Comparison of ENCODE assay signal across 2 cellular contexts in genomic region chr1:12508849-12509248, GRCh38.
TF ChIP-seq lines count a peak whose summit lies in the region.

No MANE protein-coding gene starts in this region.

TF ChIP-seq in WTC11, 78 proteins besides CTCF, POLR2A, EP300 and RAD21 (continued from another document):
- TF ChIP-seq ATF2 (CRISPR knock-in tag; IDR thresholded peaks at IDR 0.05; ENCODE audit: borderline replicate concordance, low read depth) (no peak), EMX1 (CRISPR knock-in tag; IDR thresholded peaks at IDR 0.05) (no peak)
- TF ChIP-seq, protein P1, sequence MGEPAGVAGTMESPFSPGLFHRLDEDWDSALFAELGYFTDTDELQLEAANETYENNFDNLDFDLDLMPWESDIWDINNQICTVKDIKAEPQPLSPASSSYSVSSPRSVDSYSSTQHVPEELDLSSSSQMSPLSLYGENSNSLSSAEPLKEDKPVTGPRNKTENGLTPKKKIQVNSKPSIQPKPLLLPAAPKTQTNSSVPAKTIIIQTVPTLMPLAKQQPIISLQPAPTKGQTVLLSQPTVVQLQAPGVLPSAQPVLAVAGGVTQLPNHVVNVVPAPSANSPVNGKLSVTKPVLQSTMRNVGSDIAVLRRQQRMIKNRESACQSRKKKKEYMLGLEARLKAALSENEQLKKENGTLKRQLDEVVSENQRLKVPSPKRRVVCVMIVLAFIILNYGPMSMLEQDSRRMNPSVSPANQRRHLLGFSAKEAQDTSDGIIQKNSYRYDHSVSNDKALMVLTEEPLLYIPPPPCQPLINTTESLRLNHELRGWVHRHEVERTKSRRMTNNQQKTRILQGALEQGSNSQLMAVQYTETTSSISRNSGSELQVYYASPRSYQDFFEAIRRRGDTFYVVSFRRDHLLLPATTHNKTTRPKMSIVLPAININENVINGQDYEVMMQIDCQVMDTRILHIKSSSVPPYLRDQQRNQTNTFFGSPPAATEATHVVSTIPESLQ (CRISPR knock-in tag; IDR thresholded peaks at IDR 0.05) = no peak
- TF ChIP-seq, protein P2, sequence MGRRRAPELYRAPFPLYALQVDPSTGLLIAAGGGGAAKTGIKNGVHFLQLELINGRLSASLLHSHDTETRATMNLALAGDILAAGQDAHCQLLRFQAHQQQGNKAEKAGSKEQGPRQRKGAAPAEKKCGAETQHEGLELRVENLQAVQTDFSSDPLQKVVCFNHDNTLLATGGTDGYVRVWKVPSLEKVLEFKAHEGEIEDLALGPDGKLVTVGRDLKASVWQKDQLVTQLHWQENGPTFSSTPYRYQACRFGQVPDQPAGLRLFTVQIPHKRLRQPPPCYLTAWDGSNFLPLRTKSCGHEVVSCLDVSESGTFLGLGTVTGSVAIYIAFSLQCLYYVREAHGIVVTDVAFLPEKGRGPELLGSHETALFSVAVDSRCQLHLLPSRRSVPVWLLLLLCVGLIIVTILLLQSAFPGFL (CRISPR knock-in tag; IDR thresholded peaks at IDR 0.05; ENCODE audit: borderline replicate concordance) = no peak
- TF ChIP-seq, protein P3, sequence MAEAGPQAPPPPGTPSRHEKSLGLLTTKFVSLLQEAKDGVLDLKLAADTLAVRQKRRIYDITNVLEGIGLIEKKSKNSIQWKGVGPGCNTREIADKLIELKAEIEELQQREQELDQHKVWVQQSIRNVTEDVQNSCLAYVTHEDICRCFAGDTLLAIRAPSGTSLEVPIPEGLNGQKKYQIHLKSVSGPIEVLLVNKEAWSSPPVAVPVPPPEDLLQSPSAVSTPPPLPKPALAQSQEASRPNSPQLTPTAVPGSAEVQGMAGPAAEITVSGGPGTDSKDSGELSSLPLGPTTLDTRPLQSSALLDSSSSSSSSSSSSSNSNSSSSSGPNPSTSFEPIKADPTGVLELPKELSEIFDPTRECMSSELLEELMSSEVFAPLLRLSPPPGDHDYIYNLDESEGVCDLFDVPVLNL (CRISPR knock-in tag; IDR thresholded peaks at IDR 0.05; ENCODE audit: borderline replicate concordance, low read depth) = no peak
TF ChIP-seq in WTC11: peak in this region for 0.

TF ChIP-seq in K562, 482 proteins besides CTCF, POLR2A, EP300 and RAD21 (continued from another document):
- TF ChIP-seq ZNF407 (IDR thresholded peaks at IDR 0.05; ENCODE audit: low read depth) (no peak), CHCHD3 (CRISPR knock-in tag; IDR thresholded peaks at IDR 0.05) (no peak), HSF4 (CRISPR knock-in tag; IDR thresholded peaks at IDR 0.05; ENCODE audit: borderline replicate concordance) (no peak), ZNF23 (CRISPR knock-in tag; IDR thresholded peaks at IDR 0.05) (no peak)
